9 cellular contexts compared by ENCODE assay signal in the genomic region with DNA sequence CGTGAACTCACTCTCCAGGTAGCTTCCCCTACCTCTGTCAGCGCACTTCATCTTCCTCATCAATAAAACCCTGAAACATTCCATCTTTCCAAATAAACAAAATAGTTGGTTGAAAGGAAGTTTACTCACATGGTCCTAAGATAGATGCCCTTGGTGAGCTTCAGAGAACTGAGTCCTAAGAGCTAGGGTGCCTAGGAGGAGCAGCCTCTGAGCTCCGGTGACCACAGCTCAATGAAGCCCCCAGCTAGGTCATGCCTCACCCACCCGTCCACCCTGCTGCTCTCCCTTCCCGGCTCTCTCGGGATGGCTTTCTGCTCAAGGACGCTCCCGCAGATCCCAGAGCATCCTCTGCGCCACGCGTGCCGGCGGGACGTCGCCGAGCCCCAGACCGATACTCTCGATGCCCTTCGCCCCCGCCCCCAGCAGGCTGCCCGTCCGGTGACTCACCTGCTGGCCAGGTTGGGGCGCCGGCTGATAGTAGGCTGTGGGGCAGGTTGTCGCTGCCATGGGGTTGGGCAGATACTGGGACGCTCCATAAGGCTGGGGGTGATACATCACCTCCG. TPM values are rescaled to one million over a fixed set of nuclear protein-coding genes. Genes with fewer than 3 reads are reported as not detected.
DNase-seq lines count a peak whose midpoint lies in the region; ATAC-seq and TF ChIP-seq lines count a peak whose summit lies in the region.
"Had no signal": no experiment of that assay in that cellular context is flagged by ENCODE, and none has a peak within 500 bp of the region (broad histone marks: within the 10 kb centered on the region; RNA-seq: fewer than 3 reads in every experiment).

No MANE protein-coding gene starts in this region.

- DNase-seq in HAP-1 (ENCODE audit: low spot score in 2 of 2) (peak in 1 of 2 experiments; percentile 50), RWPE2 (ENCODE audit: low spot score) (peak; percentile 70), hepatocyte (ENCODE audit: low spot score) (peak; percentile 84), spleen (peak; percentile 68), kidney glomerular epithelial cell (lab: John Stamatoyannopoulos, UW) (no peak), D341Med (ENCODE audit: low spot score) (no peak), NCI-H1092 treated with DMSO at 0.1 percent for 48 hours (lab: John Stamatoyannopoulos, UW) (no peak)
- DNase-seq in activated T-helper 1 cell treated with anti-CD3 and anti-CD28 coated beads, Interleukin-12 subunit alpha, Interleukin-12 subunit beta, Interleukin-2, Interleukin-4 antibody, amounts not matched to agents 30 ng/mL and 10 ng/mL and 1 ng/mL, durations not matched to agents 14 hours and 24 hours and 36 hours (ENCODE audit: low spot score): no peak
- DNase-seq: naive B cell had no signal

- no peak for TF ChIP-seq POLR2A in spleen (IDR thresholded peaks at IDR 0.05)

- no peaks in the 10 kb centered on the region for H3K9me2 ChIP-seq in hepatocyte (replicated peaks; ENCODE audit: insufficient read depth)

- peak overlapping the region; percentile 65 for H3K4me3 ChIP-seq in HAP-1
- peak overlapping the region; percentile 52 for H3K4me3 ChIP-seq in RWPE2 (ENCODE audit: severe bottlenecking)
- H3K4me3 ChIP-seq in hepatocyte: peak overlapping the region; percentile 57
- H3K4me3 ChIP-seq in spleen: peak overlapping the region; percentile 32 to 73 (median 46)

- TF ChIP-seq CTCF in RWPE2 (IDR thresholded peaks at IDR 0.05; ENCODE audit: poor library complexity, severe bottlenecking): no peak
- TF ChIP-seq CTCF in hepatocyte (IDR thresholded peaks at IDR 0.05; ENCODE audit: poor library complexity): no peak
- no peak for TF ChIP-seq CTCF in spleen (IDR thresholded peaks at IDR 0.05 in 8 of 11, conservative IDR thresholded peaks at IDR 0.05 in 3 of 11)

- no peak overlapping the region for H3K27ac Mint-ChIP-seq in activated T-helper 1 cell treated with anti-CD3 and anti-CD28 coated beads, Interleukin-12 subunit alpha, Interleukin-12 subunit beta, Interleukin-2, Interleukin-4 antibody, amounts not matched to agents 30 ng/mL and 10 ng/mL and 1 ng/mL, durations not matched to agents 14 hours and 24 hours and 36 hours
- H3K27ac Mint-ChIP-seq: naive B cell had no signal

- H3K36me3 Mint-ChIP-seq in activated T-helper 1 cell treated with anti-CD3 and anti-CD28 coated beads, Interleukin-12 subunit alpha, Interleukin-12 subunit beta, Interleukin-2, Interleukin-4 antibody, amounts not matched to agents 30 ng/mL and 10 ng/mL and 1 ng/mL, durations not matched to agents 14 hours and 24 hours and 36 hours (ENCODE audit: low read depth): no peaks in the 10 kb centered on the region

- no peaks in the 10 kb centered on the region; the same call in 1 of the 2 replicates for H3K36me3 ChIP-seq in HAP-1 (replicated peaks)
- no peaks in the 10 kb centered on the region for H3K36me3 ChIP-seq in RWPE2 (ENCODE audit: low read depth)
- H3K36me3 ChIP-seq in hepatocyte (replicated peaks; ENCODE audit: insufficient read depth, low read depth): peaks cover 3% of the 10 kb centered on the region
- H3K36me3 ChIP-seq in spleen: no peaks in the 10 kb centered on the region

- peak; percentile 40 for ATAC-seq in RWPE2 (ENCODE audit: low read depth)

- H3K27me3 Mint-ChIP-seq in activated T-helper 1 cell treated with anti-CD3 and anti-CD28 coated beads, Interleukin-12 subunit alpha, Interleukin-12 subunit beta, Interleukin-2, Interleukin-4 antibody, amounts not matched to agents 30 ng/mL and 10 ng/mL and 1 ng/mL, durations not matched to agents 14 hours and 24 hours and 36 hours (ENCODE audit: insufficient read depth): peaks cover 34% of the 10 kb centered on the region

- H3K9me3 ChIP-seq in HAP-1: no peaks in the 10 kb centered on the region
- H3K9me3 ChIP-seq in RWPE2 (ENCODE audit: severe bottlenecking): no peaks in the 10 kb centered on the region
- H3K9me3 ChIP-seq in hepatocyte (ENCODE audit: low read depth): no peaks in the 10 kb centered on the region
- no peaks in the 10 kb centered on the region for H3K9me3 ChIP-seq in spleen

- H3K27ac ChIP-seq in RWPE2 (ENCODE audit: poor library complexity, severe bottlenecking) (no peak overlapping the region), hepatocyte (peak overlapping the region; percentile 92), spleen (peak overlapping the region in 7 of 8 donors; percentile 41 to 72 (median 65))

- in situ Hi-C loops in HAP-1 (cut with MboI; ENCODE audit: low sequenced_read_pairs): loop anchor here (25.0 kb wide), 1 partner anchor 203 kb away; no protein-coding TSS in a partner anchor

- intact Hi-C loops in spleen (cut with DNase I; ENCODE audit: low total_unique reads): no loop called here
- intact Hi-C loops in activated T-helper 1 cell treated with anti-CD3 and anti-CD28 coated beads, Interleukin-12 subunit alpha, Interleukin-12 subunit beta, Interleukin-2, Interleukin-4 antibody, amounts not matched to agents 30 ng/mL and 10 ng/mL and 1 ng/mL, durations not matched to agents 14 hours and 24 hours and 36 hours (cut with micrococcal nuclease): no loop called here

- no peaks in the 10 kb centered on the region for H3K79me2 ChIP-seq in hepatocyte

- no peaks in the 10 kb centered on the region for H4K20me1 ChIP-seq in hepatocyte (ENCODE audit: insufficient read depth, poor library complexity, severe bottlenecking)

- H3K4me2 ChIP-seq in hepatocyte: peak overlapping the region; percentile 83

- no peaks in the 10 kb centered on the region for H3K4me1 Mint-ChIP-seq in activated T-helper 1 cell treated with anti-CD3 and anti-CD28 coated beads, Interleukin-12 subunit alpha, Interleukin-12 subunit beta, Interleukin-2, Interleukin-4 antibody, amounts not matched to agents 30 ng/mL and 10 ng/mL and 1 ng/mL, durations not matched to agents 14 hours and 24 hours and 36 hours (ENCODE audit: low read depth)

- H2AFZ ChIP-seq in hepatocyte: peak overlapping the region; percentile 69

- H3K27me3 ChIP-seq in HAP-1 (ENCODE audit: low read depth) (no peaks in the 10 kb centered on the region), RWPE2 (ENCODE audit: insufficient read depth, poor library complexity, severe bottlenecking) (no peaks in the 10 kb centered on the region), hepatocyte (peaks cover 7% of the 10 kb centered on the region), spleen (replicated peaks in 1 of 7) (peaks cover 0 to 61% (median 23%) of the 10 kb centered on the region in 7 donors)

- H3K4me1 ChIP-seq in HAP-1: peaks cover 15% of the 10 kb centered on the region
- H3K4me1 ChIP-seq in RWPE2 (ENCODE audit: insufficient read depth, poor library complexity, severe bottlenecking): peaks cover 34% of the 10 kb centered on the region
- peaks cover 13% of the 10 kb centered on the region for H3K4me1 ChIP-seq in hepatocyte (ENCODE audit: insufficient read depth)
- peaks cover 0 to 21% (median 8%) of the 10 kb centered on the region in 6 donors for H3K4me1 ChIP-seq in spleen

- 5% methylated on average over 26 of the region's 27 CpGs for WGBS in hepatocyte (ENCODE audit: low lambda C conversion rate, missing lambda C conversion rate)
- WGBS in spleen, 5 donors: 5 to 14% (median 7%) methylated on average over 22 to 27 of the region's 27 CpGs

- H3K9me3 Mint-ChIP-seq in activated T-helper 1 cell treated with anti-CD3 and anti-CD28 coated beads, Interleukin-12 subunit alpha, Interleukin-12 subunit beta, Interleukin-2, Interleukin-4 antibody, amounts not matched to agents 30 ng/mL and 10 ng/mL and 1 ng/mL, durations not matched to agents 14 hours and 24 hours and 36 hours: no peaks in the 10 kb centered on the region

- no peak overlapping the region for H3K4me3 Mint-ChIP-seq in activated T-helper 1 cell treated with anti-CD3 and anti-CD28 coated beads, Interleukin-12 subunit alpha, Interleukin-12 subunit beta, Interleukin-2, Interleukin-4 antibody, amounts not matched to agents 30 ng/mL and 10 ng/mL and 1 ng/mL, durations not matched to agents 14 hours and 24 hours and 36 hours

RNA-seq across cellular contexts. Expression of gene VGLL3, which starts 0.7 kb away (rescaled TPM):
- total RNA-seq in hepatocyte: 18.7 and 22.2 TPM in 2 replicates
- 4.1 and 6.9 TPM in 2 replicates for polyA plus RNA-seq in hepatocyte
- total RNA-seq in spleen: 1 to 10 TPM; 1.8 to 9.9 (median 2.8) TPM
- polyA plus RNA-seq in spleen: 1 to 10 TPM in 1 of 3 donors, under 1 TPM in 2; 0.26 to 1.1 (median 0.73) TPM
- total RNA-seq in activated T-helper 1 cell treated with anti-CD3 and anti-CD28 coated beads, Interleukin-12 subunit alpha, Interleukin-12 subunit beta, Interleukin-2, Interleukin-4 antibody, amounts not matched to agents 30 ng/mL and 10 ng/mL and 1 ng/mL, durations not matched to agents 14 hours and 24 hours and 36 hours: not detected in 2 replicates

Comparison
In these comparisons a context has a peak if more than half of its experiments do, and no peak if none do; other contexts are left out.
1. DNase-seq: peak in RWPE2 (single experiment), hepatocyte (single experiment) and spleen (single experiment); none in kidney glomerular epithelial cell (single experiment), activated T-helper 1 cell treated with anti-CD3 and anti-CD28 coated beads, Interleukin-12 subunit alpha, Interleukin-12 subunit beta, Interleukin-2, Interleukin-4 antibody, amounts not matched to agents 30 ng/mL and 10 ng/mL and 1 ng/mL, durations not matched to agents 14 hours and 24 hours and 36 hours (single experiment), D341Med (single experiment) and NCI-H1092 treated with DMSO at 0.1 percent for 48 hours (single experiment).
2. Peak in every context shown above with its lines, with median percentiles within 50 percentile points of each other: H3K4me3 ChIP-seq.